In the genomic region with DNA sequence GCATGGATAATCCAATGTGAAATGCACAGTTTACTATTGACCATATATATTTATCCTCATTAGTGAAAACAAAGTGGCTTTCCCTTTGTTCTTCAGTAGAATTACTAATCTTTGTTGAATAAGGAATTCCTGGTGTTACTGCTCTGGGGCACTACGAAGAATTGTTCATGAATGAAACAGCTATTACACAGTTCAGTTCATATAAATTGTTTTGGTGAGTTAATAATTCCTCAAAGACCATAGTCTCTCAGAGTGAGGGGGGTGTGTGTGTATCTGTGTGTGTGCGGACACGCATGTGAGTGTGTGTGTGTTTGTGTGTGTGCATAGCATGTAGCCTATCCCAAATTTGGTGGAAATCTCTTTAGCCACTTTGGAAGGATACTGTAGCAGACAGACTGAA, we compare ENCODE assay signal across 30 cellular contexts.
"Had no signal": no experiment of that assay in that cellular context is flagged by ENCODE, and none has a peak within 500 bp of the region (broad histone marks: within the 10 kb centered on the region; RNA-seq: fewer than 3 reads in every experiment).

No MANE protein-coding gene starts in this region.

- H3K27ac ChIP-seq: adrenal gland, body of pancreas, esophagus muscularis mucosa, foreskin keratinocyte, gastrocnemius medialis, VCaP had no signal

- DNase-seq: activated B cell treated with CpG ODN at 0.5 μM for 24 hours; activated CD4-positive, alpha-beta T cell treated with anti-CD3 and anti-CD28 coated beads for 48 hours; activated CD4-positive, alpha-beta T cell treated with anti-CD3 and anti-CD28 coated beads, Interleukin-2, amount 50 U/mL, for 1 hour; activated CD4-positive, alpha-beta T cell treated with anti-CD3 and anti-CD28 coated beads, Interleukin-2, amount 50 U/mL, for 48 hours; activated CD8-positive, alpha-beta memory T cell treated with anti-CD3 and anti-CD28 coated beads for 24 hours; activated CD8-positive, alpha-beta T cell treated with anti-CD3 and anti-CD28 coated beads for 36 hours; activated effector memory CD4-positive, alpha-beta T cell treated with anti-CD3 and anti-CD28 coated beads, Interleukin-2, amount 50 U/mL, for 16 hours; activated naive CD4-positive, alpha-beta T cell treated with anti-CD3 and anti-CD28 coated beads for 36 hours; activated naive CD8-positive, alpha-beta T cell treated with anti-CD3 and anti-CD28 coated beads for 36 hours; activated naive CD8-positive, alpha-beta T cell treated with anti-CD3 and anti-CD28 coated beads, Interleukin-2, amount 50 U/mL, for 24 hours; activated T-cell treated with anti-CD3 and anti-CD28 coated beads, Interleukin-2, amount 50 U/mL, for 4 hours; adrenal gland; amygdala; aorta; body of pancreas; caudate nucleus; cortex of kidney; dermis blood vessel endothelial cell; effector CD4-positive, alpha-beta T cell; effector memory CD8-positive, alpha-beta T cell; erythroblast; foreskin keratinocyte; gastrocnemius medialis; glutamatergic neuron; T-helper 2 cell had no signal

- H3K27me3 ChIP-seq: adrenal gland, body of pancreas, esophagus muscularis mucosa, foreskin keratinocyte, gastrocnemius medialis had no signal

- H3K4me1 Mint-ChIP-seq: activated B cell treated with CpG ODN at 0.5 μM for 24 hours; activated naive CD4-positive, alpha-beta T cell treated with anti-CD3 and anti-CD28 coated beads, Interleukin-2, amount 50 U/mL, for 24 hours; activated naive CD8-positive, alpha-beta T cell treated with anti-CD3 and anti-CD28 coated beads for 36 hours; activated naive CD8-positive, alpha-beta T cell treated with anti-CD3 and anti-CD28 coated beads, Interleukin-2, amount 50 U/mL, for 24 hours had no signal

- H3K36me3 ChIP-seq: adrenal gland, esophagus muscularis mucosa, gastrocnemius medialis had no signal

- H3K4me3 ChIP-seq: adrenal gland, body of pancreas, esophagus muscularis mucosa, gastrocnemius medialis had no signal

- H3K27ac Mint-ChIP-seq: activated B cell treated with CpG ODN at 0.5 μM for 24 hours; activated CD8-positive, alpha-beta T cell treated with anti-CD3 and anti-CD28 coated beads for 36 hours; activated naive CD4-positive, alpha-beta T cell treated with anti-CD3 and anti-CD28 coated beads for 36 hours; activated naive CD4-positive, alpha-beta T cell treated with anti-CD3 and anti-CD28 coated beads, Interleukin-2, amount 50 U/mL, for 24 hours; activated naive CD8-positive, alpha-beta T cell treated with anti-CD3 and anti-CD28 coated beads for 36 hours; activated naive CD8-positive, alpha-beta T cell treated with anti-CD3 and anti-CD28 coated beads, Interleukin-2, amount 50 U/mL, for 24 hours; activated T-helper 2 cell treated with anti-CD3 and anti-CD28 coated beads, Interferon-gamma antibody, Interleukin-2, Interleukin-4, amounts not matched to agents 10 μg/mL and 5 μg/mL and 100 μg/mL, durations not matched to agents 14 hours and 24 hours and 36 hours; effector memory CD8-positive, alpha-beta T cell had no signal

- H3K27me3 Mint-ChIP-seq: activated B cell treated with CpG ODN at 0.5 μM for 24 hours; activated CD8-positive, alpha-beta T cell treated with anti-CD3 and anti-CD28 coated beads for 36 hours; activated naive CD4-positive, alpha-beta T cell treated with anti-CD3 and anti-CD28 coated beads, Interleukin-2, amount 50 U/mL, for 24 hours; activated naive CD8-positive, alpha-beta T cell treated with anti-CD3 and anti-CD28 coated beads for 36 hours; activated naive CD8-positive, alpha-beta T cell treated with anti-CD3 and anti-CD28 coated beads, Interleukin-2, amount 50 U/mL, for 24 hours; effector memory CD8-positive, alpha-beta T cell had no signal

- H3K4me3 Mint-ChIP-seq: activated B cell treated with CpG ODN at 0.5 μM for 24 hours; activated CD8-positive, alpha-beta T cell treated with anti-CD3 and anti-CD28 coated beads for 36 hours; activated naive CD4-positive, alpha-beta T cell treated with anti-CD3 and anti-CD28 coated beads for 36 hours; activated naive CD4-positive, alpha-beta T cell treated with anti-CD3 and anti-CD28 coated beads, Interleukin-2, amount 50 U/mL, for 24 hours; activated naive CD8-positive, alpha-beta T cell treated with anti-CD3 and anti-CD28 coated beads for 36 hours; activated naive CD8-positive, alpha-beta T cell treated with anti-CD3 and anti-CD28 coated beads, Interleukin-2, amount 50 U/mL, for 24 hours; activated T-cell treated with anti-CD3 and anti-CD28 coated beads, Interleukin-2, amount 50 U/mL, for 4 hours; effector memory CD8-positive, alpha-beta T cell had no signal

- H3K36me3 Mint-ChIP-seq: activated naive CD4-positive, alpha-beta T cell treated with anti-CD3 and anti-CD28 coated beads, Interleukin-2, amount 50 U/mL, for 24 hours; activated naive CD8-positive, alpha-beta T cell treated with anti-CD3 and anti-CD28 coated beads for 36 hours had no signal

- ATAC-seq: activated CD4-positive, CD25-positive, alpha-beta regulatory T cell treated with anti-CD3 and anti-CD28 coated beads, Interleukin-2, amount 50 U/mL, for 24 hours; activated CD8-positive, alpha-beta T cell treated with anti-CD3 and anti-CD28 coated beads for 36 hours; activated naive CD8-positive, alpha-beta T cell treated with anti-CD3 and anti-CD28 coated beads, Interleukin-2, amount 50 U/mL, for 24 hours; activated T-cell treated with anti-CD3 and anti-CD28 coated beads, Interleukin-2, amount 50 U/mL, for 4 hours; body of pancreas; effector memory CD8-positive, alpha-beta T cell; foreskin keratinocyte; gastrocnemius medialis had no signal

- H3K9me3 ChIP-seq: adrenal gland, body of pancreas, esophagus muscularis mucosa, gastrocnemius medialis had no signal

- H3K4me1 ChIP-seq: adrenal gland, body of pancreas, esophagus muscularis mucosa, foreskin keratinocyte, gastrocnemius medialis had no signal
